In the genomic region with DNA sequence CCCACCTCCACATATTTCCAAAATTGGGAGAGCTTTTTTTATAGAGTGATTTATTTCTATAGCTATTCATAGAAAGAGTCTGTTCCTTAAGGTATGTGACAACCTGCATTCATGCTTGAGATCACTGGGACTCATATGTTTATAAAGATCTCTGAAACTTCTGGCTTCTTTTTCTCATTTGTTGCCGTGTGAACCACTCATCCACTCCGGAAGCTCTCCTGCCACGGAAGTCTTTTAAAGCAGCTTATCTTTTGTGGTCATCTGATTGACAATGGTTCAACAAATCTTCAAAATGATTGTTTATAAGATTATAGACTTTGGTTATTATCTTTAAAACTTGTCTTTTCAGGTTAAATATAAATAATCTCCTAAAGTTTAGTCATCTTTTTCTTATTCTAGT, we compare ENCODE assay signal across 14 cellular contexts.
"Had no signal": no experiment of that assay in that cellular context is flagged by ENCODE, and none has a peak within 500 bp of the region (broad histone marks: within the 10 kb centered on the region; RNA-seq: fewer than 3 reads in every experiment).

No MANE protein-coding gene starts in this region.

- H3K79me2 ChIP-seq: parathyroid adenoma had no signal

- H3K9me3 Mint-ChIP-seq: activated CD4-positive, alpha-beta memory T cell treated with anti-CD3 and anti-CD28 coated beads, Interleukin-2, amount 10 ng/mL, durations not matched to agents 7 days and 5 days; activated naive CD4-positive, alpha-beta T cell treated with anti-CD3 and anti-CD28 coated beads for 36 hours had no signal

- ATAC-seq: activated CD4-positive, CD25-positive, alpha-beta regulatory T cell treated with anti-CD3 and anti-CD28 coated beads, Interleukin-2, amount 50 U/mL, for 24 hours; left cardiac atrium had no signal

- H2AFZ ChIP-seq: parathyroid adenoma had no signal

- H3K27me3 ChIP-seq: adrenal gland, breast epithelium, esophagus muscularis mucosa, tibial artery, vagina had no signal

- H3K9ac ChIP-seq: parathyroid adenoma had no signal

- H3K9me3 ChIP-seq: adrenal gland, breast epithelium, esophagus muscularis mucosa, tibial artery, vagina had no signal

- H3K27ac ChIP-seq: adrenal gland, breast epithelium, esophagus muscularis mucosa, parathyroid adenoma, tibial artery, vagina had no signal

- H3K4me1 ChIP-seq: adrenal gland, breast epithelium, esophagus muscularis mucosa, parathyroid adenoma, tibial artery, vagina had no signal

- H3K36me3 ChIP-seq: adrenal gland, breast epithelium, esophagus muscularis mucosa, tibial artery, vagina had no signal

- H3K4me3 ChIP-seq: adrenal gland, breast epithelium, esophagus muscularis mucosa, lung, tibial artery, vagina had no signal

- H3K27me3 Mint-ChIP-seq: activated CD4-positive, alpha-beta memory T cell treated with anti-CD3 and anti-CD28 coated beads, Interleukin-2, amount 10 ng/mL, durations not matched to agents 7 days and 5 days had no signal

- DNase-seq: activated CD4-positive, alpha-beta memory T cell treated with anti-CD3 and anti-CD28 coated beads, Interleukin-2, amount 10 ng/mL, durations not matched to agents 7 days and 5 days; activated CD8-positive, alpha-beta memory T cell treated with anti-CD3 and anti-CD28 coated beads, Interleukin-2, amount 50 U/mL, for 4 hours; activated naive CD4-positive, alpha-beta T cell treated with anti-CD3 and anti-CD28 coated beads for 36 hours; adrenal gland; left cardiac atrium; midbrain; retina; tibial artery had no signal

- H3K27ac Mint-ChIP-seq: activated CD4-positive, alpha-beta memory T cell treated with anti-CD3 and anti-CD28 coated beads, Interleukin-2, amount 10 ng/mL, durations not matched to agents 7 days and 5 days; activated naive CD4-positive, alpha-beta T cell treated with anti-CD3 and anti-CD28 coated beads for 36 hours had no signal

- H3K4me3 Mint-ChIP-seq: activated CD4-positive, alpha-beta memory T cell treated with anti-CD3 and anti-CD28 coated beads, Interleukin-2, amount 10 ng/mL, durations not matched to agents 7 days and 5 days; activated naive CD4-positive, alpha-beta T cell treated with anti-CD3 and anti-CD28 coated beads for 36 hours had no signal
